1 cellular context compared by ENCODE assay signal in genomic region chr17:67582632-67583230, GRCh38.
TF ChIP-seq lines count a peak whose summit lies in the region.

No MANE protein-coding gene starts in this region.

TF ChIP-seq in endothelial cell of umbilical vein, 7 proteins besides CTCF, POLR2A, EP300 and RAD21 (continued from another document):
- TF ChIP-seq, protein P1, sequence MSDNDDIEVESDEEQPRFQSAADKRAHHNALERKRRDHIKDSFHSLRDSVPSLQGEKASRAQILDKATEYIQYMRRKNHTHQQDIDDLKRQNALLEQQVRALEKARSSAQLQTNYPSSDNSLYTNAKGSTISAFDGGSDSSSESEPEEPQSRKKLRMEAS (IDR thresholded peaks at IDR 0.05; ENCODE audit: insufficient read depth, insufficient read length) = no peak
- no peak for TF ChIP-seq POLR2AphosphoS5 (IDR thresholded peaks at IDR 0.05; ENCODE audit: insufficient read depth, low read depth, low read length)
- TF ChIP-seq JUN (IDR thresholded peaks at IDR 0.05; ENCODE audit: borderline replicate concordance, insufficient read depth, insufficient read length, low read depth) = no peak
